Comparison of ENCODE assay signal across 1 cellular context in genomic region chr6:31775633-31776263, GRCh38.
TF ChIP-seq lines count a peak whose summit lies in the region.

No MANE protein-coding gene starts in this region.

TF ChIP-seq in K562, 482 proteins besides CTCF, POLR2A, EP300 and RAD21 (continued from another document):
- no peak for TF ChIP-seq ATF6 (CRISPR knock-in tag; IDR thresholded peaks at IDR 0.05)
- TF ChIP-seq, protein P1, sequence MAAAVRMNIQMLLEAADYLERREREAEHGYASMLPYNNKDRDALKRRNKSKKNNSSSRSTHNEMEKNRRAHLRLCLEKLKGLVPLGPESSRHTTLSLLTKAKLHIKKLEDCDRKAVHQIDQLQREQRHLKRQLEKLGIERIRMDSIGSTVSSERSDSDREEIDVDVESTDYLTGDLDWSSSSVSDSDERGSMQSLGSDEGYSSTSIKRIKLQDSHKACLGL (CRISPR knock-in tag; IDR thresholded peaks at IDR 0.05; ENCODE audit: borderline replicate concordance, poor library complexity, severe bottlenecking): no peak
TF ChIP-seq in K562: peak in this region for 12.
